ENCODE assay signal across 8 cellular contexts in genomic region chr3:197749315-197749600, GRCh38. TPM values are rescaled to one million over a fixed set of nuclear protein-coding genes. Genes with fewer than 3 reads are reported as not detected.
DNase-seq lines count a peak whose midpoint lies in the region; ATAC-seq and TF ChIP-seq lines count a peak whose summit lies in the region.

No MANE protein-coding gene starts in this region.

- peak overlapping the region; percentile 93 for H3K27ac Mint-ChIP-seq in glutamatergic neuron (ENCODE audit: unreplicated experiment)

- H3K4me3 Mint-ChIP-seq in glutamatergic neuron (ENCODE audit: unreplicated experiment): peak overlapping the region; percentile 98

- peaks cover 4% of the 10 kb centered on the region for H3K27me3 Mint-ChIP-seq in glutamatergic neuron (ENCODE audit: unreplicated experiment)

- ATAC-seq in GM18511 (IDR thresholded peaks at IDR 0.05; ENCODE audit: unreplicated experiment) (peak; percentile 52), HG02981 (IDR thresholded peaks at IDR 0.05; ENCODE audit: unreplicated experiment) (peak; percentile 28)

- DNase-seq in AG08395 (ENCODE audit: low spot score): peak; percentile 40
- peak; percentile 87 for DNase-seq in NCI-H510A treated with DMSO at 0.1 percent for 48 hours (lab: John Stamatoyannopoulos, UW)
- DNase-seq in activated naive CD4-positive, alpha-beta T cell (lab: John Stamatoyannopoulos, UW): peak; percentile 36 to 69 (median 66)
- DNase-seq in glutamatergic neuron: peak; percentile 67
- peak; percentile 85 for DNase-seq in posterior vena cava (ENCODE audit: low spot score)
- DNase-seq in Kasumi-1 (lab: John Stamatoyannopoulos, UW): no peak

- intact Hi-C loops in posterior vena cava (cut with DNase I): no loop called here

- H3K36me3 Mint-ChIP-seq in glutamatergic neuron (ENCODE audit: unreplicated experiment): no peaks in the 10 kb centered on the region

- H3K9me3 Mint-ChIP-seq in glutamatergic neuron (ENCODE audit: unreplicated experiment): peaks cover 11% of the 10 kb centered on the region

- TF ChIP-seq CTCF in glutamatergic neuron (IDR thresholded peaks at IDR 0.05; ENCODE audit: partially characterized antibody, unreplicated experiment): no peak

- peaks cover 4% of the 10 kb centered on the region for H3K4me1 Mint-ChIP-seq in glutamatergic neuron (ENCODE audit: low read depth, unreplicated experiment)

RNA-seq across cellular contexts. Expression of gene FYTTD1, which starts 0.4 kb away (rescaled TPM):
- total RNA-seq in glutamatergic neuron (ENCODE audit: unreplicated experiment) (51.6 TPM), posterior vena cava (10 to 100 TPM; 56.2 to 75.1 TPM)

RNA-seq across cellular contexts. Expression of gene RUBCN, which starts 12.6 kb away (rescaled TPM):
- 46.1 TPM for total RNA-seq in glutamatergic neuron (ENCODE audit: unreplicated experiment)
- total RNA-seq in posterior vena cava: 10 to 100 TPM; 22.6 to 31.2 TPM

RNA-seq across cellular contexts. Expression of gene LRCH3, which starts 41.8 kb away (rescaled TPM):
- total RNA-seq in glutamatergic neuron (ENCODE audit: unreplicated experiment) (79.0 TPM), posterior vena cava (10 to 100 TPM; 58.7 to 67.5 TPM)

Comparison
In these comparisons a context has a peak if more than half of its experiments do, and no peak if none do; other contexts are left out.
1. DNase-seq: peak in AG08395 (single experiment), NCI-H510A treated with DMSO at 0.1 percent for 48 hours (single experiment), activated naive CD4-positive, alpha-beta T cell (4 of 4), glutamatergic neuron (single experiment) and posterior vena cava (single experiment); none in Kasumi-1 (0 of 2).